In the genomic region with DNA sequence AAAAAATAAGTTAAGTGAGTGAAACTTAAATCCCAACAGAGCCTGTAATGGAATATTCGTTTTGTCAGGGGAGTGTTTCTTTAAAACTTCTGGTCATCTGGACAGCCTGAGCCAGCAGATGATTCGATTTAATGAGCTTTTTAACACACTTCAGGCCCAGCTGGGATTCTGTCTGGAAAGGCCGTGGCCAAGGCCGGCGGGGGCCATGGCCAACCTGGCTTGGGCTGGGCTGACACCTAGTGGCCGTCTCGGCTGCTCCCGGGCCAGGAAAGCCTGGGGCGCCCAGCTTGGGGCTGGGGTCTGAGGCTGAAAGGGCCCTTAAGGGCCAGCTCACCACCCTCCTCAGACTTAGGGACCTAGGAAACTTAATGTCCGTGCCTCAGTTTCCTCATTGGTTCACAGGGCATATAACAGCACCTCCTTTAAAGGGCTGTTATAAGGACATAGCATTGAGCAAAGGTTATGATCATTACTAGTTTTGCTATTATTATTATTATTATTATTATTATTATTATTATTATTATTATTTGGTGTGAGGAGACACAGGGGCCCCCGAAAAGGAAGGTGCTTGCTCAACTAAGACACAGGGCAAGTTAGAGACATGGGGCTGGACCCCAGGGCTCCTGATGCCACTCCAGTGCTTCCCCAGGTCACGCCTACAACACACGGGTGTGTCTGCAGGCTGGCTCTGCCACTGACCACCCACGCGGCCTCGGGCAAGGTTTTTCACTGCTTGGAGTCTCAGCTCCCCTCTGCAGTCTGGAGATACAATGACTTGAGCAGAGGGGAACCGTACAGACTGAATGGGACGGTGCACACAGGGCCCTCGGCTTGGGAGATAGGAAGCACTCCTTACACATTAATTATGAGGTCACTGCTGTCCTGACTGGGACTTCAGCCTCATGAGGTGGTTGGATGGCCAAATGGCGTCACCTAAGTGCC, we compare ENCODE assay signal across 8 cellular contexts.
DNase-seq lines count a peak whose midpoint lies in the region; TF ChIP-seq lines count a peak whose summit lies in the region.

No MANE protein-coding gene starts in this region.

- H3K4me1 Mint-ChIP-seq in T-helper 2 cell treated with Interferon-gamma antibody and Interleukin-4, amounts not matched to agents 5 μg/mL and 100 μg/mL, for 36 hours (ENCODE audit: low read depth) = no peaks in the 10 kb centered on the region
- peaks cover 0 to 2% (median under 1%) of the 10 kb centered on the region in 4 donors for H3K4me1 Mint-ChIP-seq in CD4-positive, alpha-beta memory T cell

- H3K4me3 ChIP-seq in choroid plexus epithelial cell (ENCODE audit: low read depth, low read length) = no peak overlapping the region
- H3K4me3 ChIP-seq in CD4-positive, alpha-beta memory T cell (ENCODE audit: low read length in 2 of 2) = no peak overlapping the region

- peak; percentile 88 for TF ChIP-seq CTCF in choroid plexus epithelial cell (conservative IDR thresholded peaks at IDR 0.05; ENCODE audit: low read depth, low read length)

- no peaks in the 10 kb centered on the region for H3K9me3 ChIP-seq in CD4-positive, alpha-beta memory T cell (ENCODE audit: control insufficient read depth in 1 of 2, low read length in 2 of 2)

- H3K4me1 ChIP-seq in CD4-positive, alpha-beta memory T cell (ENCODE audit: insufficient read depth, low read length) = no peaks in the 10 kb centered on the region

- POLR2A ChIA-PET in CD4-positive, alpha-beta memory T cell (lab: Charles Lee; ENCODE audit: partially characterized antibody) = no interaction called here

- peaks cover 52% of the 10 kb centered on the region for H3K36me3 Mint-ChIP-seq in T-helper 2 cell treated with Interferon-gamma antibody and Interleukin-4, amounts not matched to agents 5 μg/mL and 100 μg/mL, for 36 hours (ENCODE audit: low read depth)
- peaks cover 69 to 90% of the 10 kb centered on the region in 2 donors for H3K36me3 Mint-ChIP-seq in CD4-positive, alpha-beta memory T cell

- H3K9me3 Mint-ChIP-seq in T-helper 2 cell treated with Interferon-gamma antibody and Interleukin-4, amounts not matched to agents 5 μg/mL and 100 μg/mL, for 36 hours = no peaks in the 10 kb centered on the region
- H3K9me3 Mint-ChIP-seq in CD4-positive, alpha-beta memory T cell = no peaks in the 10 kb centered on the region

- no peak overlapping the region for H3K27ac Mint-ChIP-seq in T-helper 2 cell treated with Interferon-gamma antibody and Interleukin-4, amounts not matched to agents 5 μg/mL and 100 μg/mL, for 36 hours
- H3K27ac Mint-ChIP-seq in CD4-positive, alpha-beta memory T cell = no peak overlapping the region

- no peaks in the 10 kb centered on the region for H3K27me3 ChIP-seq in CD4-positive, alpha-beta memory T cell (ENCODE audit: insufficient read depth, low read length)

- no peak overlapping the region for H3K27ac ChIP-seq in CD4-positive, alpha-beta memory T cell (ENCODE audit: low read depth, low read length)

- peak; percentile 73 for DNase-seq in Daoy (ENCODE audit: low read depth)
- DNase-seq in NCI-H226 = peak; percentile 15
- peak; percentile 47 for DNase-seq in choroid plexus epithelial cell (ENCODE audit: low read depth)
- peak; percentile 34 to 47 for DNase-seq in lung microvascular endothelial cell (ENCODE audit: low read depth in 2 of 2)
- DNase-seq in T-helper 2 cell treated with Interferon-gamma antibody and Interleukin-4, amounts not matched to agents 5 μg/mL and 100 μg/mL, for 36 hours (ENCODE audit: low spot score) = no peak
- no peak for DNase-seq in CD4-positive, alpha-beta memory T cell
- no peak for DNase-seq in cortex of kidney (lab: John Stamatoyannopoulos, UW)
- DNase-seq in SKM-1 treated with dmso at 0.1 percent for 144 hours (lab: John Stamatoyannopoulos, UW; ENCODE audit: unreplicated experiment) = no peak

- H3K4me3 Mint-ChIP-seq in T-helper 2 cell treated with Interferon-gamma antibody and Interleukin-4, amounts not matched to agents 5 μg/mL and 100 μg/mL, for 36 hours = no peak overlapping the region
- H3K4me3 Mint-ChIP-seq in CD4-positive, alpha-beta memory T cell = no peak overlapping the region

- H3K36me3 ChIP-seq in CD4-positive, alpha-beta memory T cell (ENCODE audit: insufficient read depth, low read length) = peaks cover 63% of the 10 kb centered on the region

- no peaks in the 10 kb centered on the region for H3K27me3 Mint-ChIP-seq in T-helper 2 cell treated with Interferon-gamma antibody and Interleukin-4, amounts not matched to agents 5 μg/mL and 100 μg/mL, for 36 hours (ENCODE audit: low read depth)
- no peaks in the 10 kb centered on the region for H3K27me3 Mint-ChIP-seq in CD4-positive, alpha-beta memory T cell

- intact Hi-C loops in CD4-positive, alpha-beta memory T cell (cut with micrococcal nuclease) = no loop called here

- CTCF ChIA-PET in CD4-positive, alpha-beta memory T cell (lab: Charles Lee; ENCODE audit: partially characterized antibody) = interaction anchor here (1.0 to 1.8 kb wide), 4 partner anchors 8 to 13 kb away, joined by 3 to 6 read pairs (median 4); no protein-coding TSS in a partner anchor

Comparison
In these comparisons a context has a peak if more than half of its experiments do, and no peak if none do; other contexts are left out.
1. DNase-seq: peak in Daoy (single experiment), NCI-H226 (single experiment), choroid plexus epithelial cell (single experiment) and lung microvascular endothelial cell (2 of 2); none in T-helper 2 cell treated with Interferon-gamma antibody and Interleukin-4, amounts not matched to agents 5 μg/mL and 100 μg/mL, for 36 hours (single experiment), CD4-positive, alpha-beta memory T cell (0 of 5), cortex of kidney (single experiment) and SKM-1 treated with dmso at 0.1 percent for 144 hours (single experiment).